Comparison of ENCODE assay signal across 1 cellular context in the genomic region with DNA sequence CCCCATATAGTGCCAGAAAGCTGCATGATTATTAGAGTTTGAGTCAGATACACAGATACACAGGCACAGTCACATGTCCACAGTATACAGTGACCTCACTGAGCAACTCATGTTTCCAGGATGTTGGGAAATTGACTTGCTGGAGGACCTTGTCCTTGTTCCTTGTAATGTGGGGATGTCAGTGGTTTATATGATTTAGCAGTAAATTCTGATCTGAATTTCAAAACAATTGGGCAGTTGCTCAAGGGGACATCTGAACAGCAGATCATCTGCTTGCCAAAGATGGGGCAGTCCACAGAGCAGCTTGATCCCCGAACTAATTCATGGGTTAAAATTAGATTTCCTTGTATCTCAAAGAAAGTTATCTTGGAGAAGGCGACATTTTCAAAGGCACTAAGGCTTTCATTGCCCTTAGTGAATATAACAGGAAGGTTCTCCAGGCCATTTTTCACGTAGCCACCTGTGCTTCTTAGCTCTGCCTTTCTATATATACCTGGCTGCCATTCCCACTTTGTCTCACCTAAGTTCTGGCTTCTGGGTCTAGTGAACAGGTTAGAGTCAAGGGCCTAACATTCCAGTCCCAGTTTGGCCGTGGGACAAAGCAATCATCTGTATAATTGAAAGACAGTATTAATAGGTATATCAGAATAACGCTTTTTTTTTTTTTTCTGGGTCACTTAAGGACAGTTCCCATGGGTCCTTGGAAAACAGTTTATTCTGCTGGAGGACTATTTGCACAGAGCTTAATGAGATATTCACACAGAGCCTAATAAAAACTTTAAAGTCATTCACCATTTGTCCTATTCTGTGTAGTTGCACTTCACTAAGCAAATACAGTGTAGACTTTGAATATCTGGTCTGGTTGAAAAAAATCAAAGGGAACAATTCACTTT.
TF ChIP-seq lines count a peak whose summit lies in the region.

No MANE protein-coding gene starts in this region.

TF ChIP-seq in WTC11, 78 proteins besides CTCF, POLR2A, EP300 and RAD21 (continued from another document):
- TF ChIP-seq, protein P1, sequence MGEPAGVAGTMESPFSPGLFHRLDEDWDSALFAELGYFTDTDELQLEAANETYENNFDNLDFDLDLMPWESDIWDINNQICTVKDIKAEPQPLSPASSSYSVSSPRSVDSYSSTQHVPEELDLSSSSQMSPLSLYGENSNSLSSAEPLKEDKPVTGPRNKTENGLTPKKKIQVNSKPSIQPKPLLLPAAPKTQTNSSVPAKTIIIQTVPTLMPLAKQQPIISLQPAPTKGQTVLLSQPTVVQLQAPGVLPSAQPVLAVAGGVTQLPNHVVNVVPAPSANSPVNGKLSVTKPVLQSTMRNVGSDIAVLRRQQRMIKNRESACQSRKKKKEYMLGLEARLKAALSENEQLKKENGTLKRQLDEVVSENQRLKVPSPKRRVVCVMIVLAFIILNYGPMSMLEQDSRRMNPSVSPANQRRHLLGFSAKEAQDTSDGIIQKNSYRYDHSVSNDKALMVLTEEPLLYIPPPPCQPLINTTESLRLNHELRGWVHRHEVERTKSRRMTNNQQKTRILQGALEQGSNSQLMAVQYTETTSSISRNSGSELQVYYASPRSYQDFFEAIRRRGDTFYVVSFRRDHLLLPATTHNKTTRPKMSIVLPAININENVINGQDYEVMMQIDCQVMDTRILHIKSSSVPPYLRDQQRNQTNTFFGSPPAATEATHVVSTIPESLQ (CRISPR knock-in tag; IDR thresholded peaks at IDR 0.05) = no peak
- TF ChIP-seq GTF2I (CRISPR knock-in tag; conservative IDR thresholded peaks at IDR 0.05) = no peak
- TF ChIP-seq, protein P2, sequence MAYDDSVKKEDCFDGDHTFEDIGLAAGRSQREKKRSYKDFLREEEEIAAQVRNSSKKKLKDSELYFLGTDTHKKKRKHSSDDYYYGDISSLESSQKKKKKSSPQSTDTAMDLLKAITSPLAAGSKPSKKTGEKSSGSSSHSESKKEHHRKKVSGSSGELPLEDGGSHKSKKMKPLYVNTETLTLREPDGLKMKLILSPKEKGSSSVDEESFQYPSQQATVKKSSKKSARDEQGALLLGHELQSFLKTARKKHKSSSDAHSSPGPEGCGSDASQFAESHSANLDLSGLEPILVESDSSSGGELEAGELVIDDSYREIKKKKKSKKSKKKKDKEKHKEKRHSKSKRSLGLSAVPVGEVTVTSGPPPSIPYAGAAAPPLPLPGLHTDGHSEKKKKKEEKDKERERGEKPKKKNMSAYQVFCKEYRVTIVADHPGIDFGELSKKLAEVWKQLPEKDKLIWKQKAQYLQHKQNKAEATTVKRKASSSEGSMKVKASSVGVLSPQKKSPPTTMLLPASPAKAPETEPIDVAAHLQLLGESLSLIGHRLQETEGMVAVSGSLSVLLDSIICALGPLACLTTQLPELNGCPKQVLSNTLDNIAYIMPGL (CRISPR knock-in tag; IDR thresholded peaks at IDR 0.05) = no peak
TF ChIP-seq in WTC11: peak in this region for 0.
